1 cellular context compared by ENCODE assay signal in genomic region chr11:96123301-96123700, GRCh38.
TF ChIP-seq lines count a peak whose summit lies in the region.

No MANE protein-coding gene starts in this region.

TF ChIP-seq in SK-N-SH treated with all-trans-retinoic acid at 6 μM for 48 hours, 23 proteins besides CTCF, POLR2A, EP300 and RAD21 (continued from another document):
- TF ChIP-seq RARB (CRISPR knock-in tag; IDR thresholded peaks at IDR 0.05) (no peak), ZNF70 (CRISPR knock-in tag; IDR thresholded peaks at IDR 0.05) (no peak), PPARA (CRISPR knock-in tag; IDR thresholded peaks at IDR 0.05; ENCODE audit: borderline replicate concordance) (no peak), ZNF8 (CRISPR knock-in tag; IDR thresholded peaks at IDR 0.05) (no peak), CSDC2 (CRISPR knock-in tag; IDR thresholded peaks at IDR 0.05) (no peak), BACH2 (CRISPR knock-in tag; IDR thresholded peaks at IDR 0.05; ENCODE audit: borderline replicate concordance) (no peak), ZFP30 (CRISPR knock-in tag; IDR thresholded peaks at IDR 0.05) (no peak), SNAI2 (CRISPR knock-in tag; IDR thresholded peaks at IDR 0.05) (no peak), ZNF565 (CRISPR knock-in tag; conservative IDR thresholded peaks at IDR 0.05; ENCODE audit: low read depth) (no peak), TCF4 (CRISPR knock-in tag; IDR thresholded peaks at IDR 0.05; ENCODE audit: borderline replicate concordance) (no peak), CSRNP3 (CRISPR knock-in tag; IDR thresholded peaks at IDR 0.05) (no peak), OSR1 (CRISPR knock-in tag; IDR thresholded peaks at IDR 0.05) (no peak), TSHZ2 (CRISPR knock-in tag; IDR thresholded peaks at IDR 0.05) (no peak), ISL1 (CRISPR knock-in tag; IDR thresholded peaks at IDR 0.05) (no peak), PATZ1 (CRISPR knock-in tag; IDR thresholded peaks at IDR 0.05; ENCODE audit: borderline replicate concordance) (no peak), GLIS3 (CRISPR knock-in tag; IDR thresholded peaks at IDR 0.05) (no peak)
TF ChIP-seq in SK-N-SH treated with all-trans-retinoic acid at 6 μM for 48 hours: peak in this region for 0.
